29 cellular contexts compared by ENCODE assay signal in the genomic region with DNA sequence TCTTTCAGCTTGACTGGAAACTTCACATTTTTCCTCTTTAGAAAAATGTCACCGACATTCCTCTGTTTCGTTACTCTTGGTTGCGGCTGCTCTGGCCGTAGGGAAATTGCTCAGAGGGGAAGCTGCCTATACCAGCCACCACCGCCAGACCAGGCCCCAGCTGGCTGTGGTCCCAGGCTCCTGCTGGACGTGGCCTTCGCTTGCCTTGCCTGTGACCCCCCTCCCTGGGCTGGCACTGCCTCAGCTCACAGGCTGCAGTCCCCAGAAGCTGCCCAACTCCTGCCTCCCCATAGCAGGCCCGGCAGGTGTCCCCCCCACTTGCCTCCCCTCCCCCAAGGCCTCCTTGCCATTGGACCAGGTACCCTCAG.
DNase-seq lines count a peak whose midpoint lies in the region; ATAC-seq and TF ChIP-seq lines count a peak whose summit lies in the region.
"Had no signal": no experiment of that assay in that cellular context is flagged by ENCODE, and none has a peak within 500 bp of the region (broad histone marks: within the 10 kb centered on the region; RNA-seq: fewer than 3 reads in every experiment).

No MANE protein-coding gene starts in this region.

- H3K4me2 ChIP-seq in mesenchymal stem cell (ENCODE audit: low read length, poor library complexity, severe bottlenecking), result no peak overlapping the region

- no peak overlapping the region for H2AFZ ChIP-seq in mesenchymal stem cell (ENCODE audit: low read depth, low read length)

- no peak overlapping the region for H4K8ac ChIP-seq in mesenchymal stem cell (ENCODE audit: low read length)

- H3K27ac Mint-ChIP-seq in nephron (peak overlapping the region in 2 of 3 experiments; percentile 65 to 77), immature natural killer cell (no peak overlapping the region)
- H3K27ac Mint-ChIP-seq: activated CD8-positive, alpha-beta T cell treated with anti-CD3 and anti-CD28 coated beads, Interleukin-2, amount 10 ng/mL, durations not matched to agents 7 days and 5 days; activated naive CD8-positive, alpha-beta T cell; T-helper 17 cell had no signal

- H2BK120ac ChIP-seq in mesenchymal stem cell (ENCODE audit: low read depth, low read length), result no peak overlapping the region

- TF ChIP-seq CTCF in left ventricle myocardium inferior (IDR thresholded peaks at IDR 0.05; ENCODE audit: borderline replicate concordance), result no peak
- no peak for TF ChIP-seq CTCF in coronary artery (IDR thresholded peaks at IDR 0.05)
- no peak for TF ChIP-seq CTCF in nephron (IDR thresholded peaks at IDR 0.05; ENCODE audit: unreplicated experiment in 3 of 3)

- H3K9me3 ChIP-seq in left ventricle myocardium inferior (replicated peaks) (peaks cover 7% of the 10 kb centered on the region), aorta (ENCODE audit: control insufficient read depth, low read length) (no peaks in the 10 kb centered on the region), mesenchymal stem cell (ENCODE audit: control insufficient read depth, low read length) (peaks cover 5% of the 10 kb centered on the region)
- H3K9me3 ChIP-seq: esophagus squamous epithelium, lower lobe of right lung, MG63, uterus had no signal

- H3K27me3 ChIP-seq in left ventricle myocardium inferior (ENCODE audit: low read depth) (peaks cover 28% of the 10 kb centered on the region), aorta (ENCODE audit: control insufficient read depth in 1 of 2, insufficient read depth in 2 of 2, low read length in 1 of 2) (no peaks in the 10 kb centered on the region), mesenchymal stem cell (ENCODE audit: control insufficient read depth in 1 of 2, insufficient read depth in 1 of 2, low read length in 2 of 2) (peaks cover 0 to 38% of the 10 kb centered on the region in 2 experiments)
- H3K27me3 ChIP-seq: esophagus squamous epithelium, MG63, uterus had no signal

- no peak overlapping the region for H2BK5ac ChIP-seq in mesenchymal stem cell (ENCODE audit: low read depth, low read length, poor library complexity, severe bottlenecking)

- no peak overlapping the region for H2BK12ac ChIP-seq in mesenchymal stem cell (ENCODE audit: low read length in 2 of 2)

- no peak overlapping the region for H3K4me3 Mint-ChIP-seq in nephron
- H3K4me3 Mint-ChIP-seq in immature natural killer cell, result no peak overlapping the region
- H3K4me3 Mint-ChIP-seq: activated CD8-positive, alpha-beta T cell treated with anti-CD3 and anti-CD28 coated beads, Interleukin-2, amount 10 ng/mL, durations not matched to agents 7 days and 5 days; activated naive CD8-positive, alpha-beta T cell; central memory CD8-positive, alpha-beta T cell; naive B cell; T-helper 17 cell had no signal

- WGBS in aorta, 2 donors, result 6% methylated on average over 8 of the region's 8 CpGs
- WGBS in mesenchymal stem cell, result 82% methylated on average over 8 of the region's 8 CpGs

- H3K4me3 ChIP-seq in left ventricle myocardium inferior (no peak overlapping the region), coronary artery (peak overlapping the region; percentile 33), aorta (ENCODE audit: low read length in 2 of 2) (no peak overlapping the region), mesenchymal stem cell (ENCODE audit: insufficient read depth in 1 of 2, low read depth in 1 of 2, low read length in 2 of 2) (no peak overlapping the region)
- H3K4me3 ChIP-seq: esophagus squamous epithelium, GM12878, lower lobe of right lung, MG63, uterus had no signal

- H3K79me1 ChIP-seq in mesenchymal stem cell (replicated peaks; ENCODE audit: low read length, poor library complexity, severe bottlenecking), result no peaks in the 10 kb centered on the region

- no peak overlapping the region for H3K9ac ChIP-seq in mesenchymal stem cell (ENCODE audit: low read length)

- H3K4ac ChIP-seq in mesenchymal stem cell (ENCODE audit: low read depth in 1 of 2, low read length in 2 of 2), result no peak overlapping the region

- no peaks in the 10 kb centered on the region for H3K36me3 Mint-ChIP-seq in nephron (ENCODE audit: low read depth)
- H3K36me3 Mint-ChIP-seq in immature natural killer cell, result no peaks in the 10 kb centered on the region
- H3K36me3 Mint-ChIP-seq: activated naive CD8-positive, alpha-beta T cell; naive B cell had no signal

- H3K23ac ChIP-seq in mesenchymal stem cell (ENCODE audit: low read length in 2 of 2), result no peak overlapping the region

- no peak overlapping the region for H2BK15ac ChIP-seq in mesenchymal stem cell (ENCODE audit: low read depth, poor library complexity, severe bottlenecking)

- ATAC-seq in left cardiac atrium (no peak), aorta (ENCODE audit: low FRiP score) (no peak), HG03457 (IDR thresholded peaks at IDR 0.05; ENCODE audit: unreplicated experiment) (no peak)
- ATAC-seq: activated CD8-positive, alpha-beta T cell treated with anti-CD3 and anti-CD28 coated beads, Interleukin-2, amount 10 ng/mL, durations not matched to agents 7 days and 5 days; GM12878; lower lobe of right lung; T-helper 17 cell had no signal

- H3K9me3 Mint-ChIP-seq in nephron, result no peaks in the 10 kb centered on the region
- H3K9me3 Mint-ChIP-seq in immature natural killer cell, result no peaks in the 10 kb centered on the region
- H3K9me3 Mint-ChIP-seq: central memory CD8-positive, alpha-beta T cell had no signal

- intact Hi-C loops in left cardiac atrium (cut with DNase I), result no loop called here
- intact Hi-C loops in left ventricle myocardium inferior (cut with micrococcal nuclease), result no loop called here
- intact Hi-C loops in aorta (cut with DNase I), result loop anchor here in 1 of 2 donors (5.0 to 10.0 kb wide), 3 partner anchors 89 to 199 kb away; partner anchors contain the start of gene MN1

- peaks cover 12% of the 10 kb centered on the region for H3K4me1 Mint-ChIP-seq in nephron
- H3K4me1 Mint-ChIP-seq in immature natural killer cell, result no peaks in the 10 kb centered on the region
- H3K4me1 Mint-ChIP-seq: central memory CD8-positive, alpha-beta T cell; naive B cell; T-helper 17 cell had no signal

- no peak overlapping the region for H4K91ac ChIP-seq in mesenchymal stem cell (ENCODE audit: low read length)

- H3K36me3 ChIP-seq in left ventricle myocardium inferior (no peaks in the 10 kb centered on the region), aorta (ENCODE audit: control insufficient read depth in 1 of 2, insufficient read depth in 2 of 2, low read length in 1 of 2) (no peaks in the 10 kb centered on the region), mesenchymal stem cell (ENCODE audit: control insufficient read depth in 1 of 2, insufficient read depth in 2 of 2, low read depth in 1 of 2, low read length in 2 of 2) (no peaks in the 10 kb centered on the region)
- H3K36me3 ChIP-seq: esophagus squamous epithelium, lower lobe of right lung, MG63, uterus had no signal

- H3K27me3 Mint-ChIP-seq in nephron (ENCODE audit: low read depth) (peaks cover 33% of the 10 kb centered on the region), immature natural killer cell (ENCODE audit: low read depth in 3 of 3) (peaks cover 0 to 7% (median 2%) of the 10 kb centered on the region in 3 donors)

- no peak overlapping the region for H2AK5ac ChIP-seq in mesenchymal stem cell (ENCODE audit: low read length, severe bottlenecking)

- H3K4me1 ChIP-seq in left ventricle myocardium inferior (no peaks in the 10 kb centered on the region), aorta (ENCODE audit: control insufficient read depth in 1 of 2, insufficient read depth in 2 of 2, low read length in 2 of 2) (no peaks in the 10 kb centered on the region), mesenchymal stem cell (ENCODE audit: control insufficient read depth, insufficient read depth, low read depth, low read length) (peaks cover 6% of the 10 kb centered on the region)
- H3K4me1 ChIP-seq: esophagus squamous epithelium, lower lobe of right lung, uterus had no signal

- no peak overlapping the region for H3K18ac ChIP-seq in mesenchymal stem cell (ENCODE audit: low read depth in 1 of 2, low read length in 2 of 2)

- DNase-seq in left cardiac atrium, result peak; percentile 47
- no peak for DNase-seq in left ventricle myocardium inferior
- no peak for DNase-seq in coronary artery (ENCODE audit: low spot score)
- DNase-seq in aorta, result peak; percentile 91 to 92
- no peak for DNase-seq in mesenchymal stem cell
- no peak for DNase-seq in immature natural killer cell
- DNase-seq: activated CD4-positive, CD25-positive, alpha-beta regulatory T cell; activated CD8-positive, alpha-beta T cell treated with anti-CD3 and anti-CD28 coated beads, Interleukin-2, amount 10 ng/mL, durations not matched to agents 7 days and 5 days; activated T-cell treated with anti-CD3 and anti-CD28 coated beads, Interleukin-2, amount 50 U/mL, for 48 hours; DMS153; effector CD8-positive, alpha-beta T cell; esophagus squamous epithelium; lower lobe of right lung; MG63; naive B cell; NCI-H1436 treated with DMSO at 0.1 percent for 48 hours; NCI-H2171; NCI-H69; SIG-M5; small intestine; stimulated activated CD4-positive, alpha-beta T cell treated with anti-CD3 and anti-CD28 coated beads, Interleukin-4, amount 100 ng/mL, for 1 hour; T-helper 17 cell; uterus had no signal

- H3K14ac ChIP-seq in mesenchymal stem cell (ENCODE audit: low read length in 2 of 2), result no peak overlapping the region

- H3K27ac ChIP-seq in left ventricle myocardium inferior (replicated peaks) (no peak overlapping the region), coronary artery (peak overlapping the region; percentile 41 to 82), aorta (ENCODE audit: low read depth in 1 of 2, low read length in 2 of 2) (peak overlapping the region in 1 of 2 donors; percentile 3), mesenchymal stem cell (ENCODE audit: low read length, poor library complexity, severe bottlenecking) (no peak overlapping the region)
- H3K27ac ChIP-seq: C4-2B, esophagus squamous epithelium, lower lobe of right lung, uterus had no signal

Comparison
In these comparisons a context has a peak if more than half of its experiments do, and no peak if none do; other contexts are left out.
1. DNase-seq: peak in left cardiac atrium (single experiment) and aorta (2 of 2); none in left ventricle myocardium inferior (single experiment), coronary artery (single experiment), mesenchymal stem cell (single experiment) and immature natural killer cell (0 of 3).
2. H3K27ac ChIP-seq: peak in coronary artery (2 of 2); none in left ventricle myocardium inferior (single experiment) and mesenchymal stem cell (single experiment).
3. H3K27ac Mint-ChIP-seq: peak in nephron (2 of 3); none in immature natural killer cell (0 of 6).